12 cellular contexts compared by ENCODE assay signal in genomic region chr3:77815467-77815866, GRCh38.
A peak's percentile ranks its signal among the peaks of the same experiment; 100 is the strongest.
DNase-seq lines count a peak whose midpoint lies in the region; ATAC-seq and TF ChIP-seq lines count a peak whose summit lies in the region.
"Had no signal": no experiment of that assay in that cellular context is flagged by ENCODE, and none has a peak within 500 bp of the region (broad histone marks: within the 10 kb centered on the region; RNA-seq: fewer than 3 reads in every experiment).

No MANE protein-coding gene starts in this region.

- no peaks in the 10 kb centered on the region for H3K79me1 ChIP-seq in mesenchymal stem cell (replicated peaks; ENCODE audit: low read length, poor library complexity, severe bottlenecking)

- H4K91ac ChIP-seq in mesenchymal stem cell (ENCODE audit: low read length) = no peak overlapping the region

- H2AK5ac ChIP-seq in mesenchymal stem cell (ENCODE audit: low read length, severe bottlenecking) = no peak overlapping the region

- WGBS in esophagus squamous epithelium, 2 donors = 82 to 83% methylated on average over 2 of the region's 2 CpGs
- 94% methylated on average over 2 of the region's 2 CpGs for WGBS in mesenchymal stem cell

- no peak overlapping the region for H3K18ac ChIP-seq in mesenchymal stem cell (ENCODE audit: low read depth in 1 of 2, low read length in 2 of 2)

- H3K4me2 ChIP-seq in mesenchymal stem cell (ENCODE audit: low read length, poor library complexity, severe bottlenecking) = no peak overlapping the region

- ATAC-seq in GM21390 (IDR thresholded peaks at IDR 0.05; ENCODE audit: unreplicated experiment) = no peak
- no peak for ATAC-seq in GM21737 (IDR thresholded peaks at IDR 0.05; ENCODE audit: unreplicated experiment)
- ATAC-seq: T-cell had no signal

- H3K4ac ChIP-seq in mesenchymal stem cell (ENCODE audit: low read depth in 1 of 2, low read length in 2 of 2) = no peak overlapping the region

- no peak overlapping the region for H2BK5ac ChIP-seq in mesenchymal stem cell (ENCODE audit: low read depth, low read length, poor library complexity, severe bottlenecking)

- H3K27ac ChIP-seq in C4-2B (no peak overlapping the region), SK-N-MC (peak overlapping the region; percentile 99), esophagus squamous epithelium (no peak overlapping the region), mesenchymal stem cell (ENCODE audit: low read length, poor library complexity, severe bottlenecking) (no peak overlapping the region)
- H3K27ac ChIP-seq: uterus had no signal

- H2AFZ ChIP-seq in mesenchymal stem cell (ENCODE audit: low read depth, low read length) = no peak overlapping the region

- H3K9ac ChIP-seq in SK-N-MC (ENCODE audit: insufficient read length) (no peak overlapping the region), mesenchymal stem cell (ENCODE audit: low read length) (no peak overlapping the region)

- no peak overlapping the region for H2BK15ac ChIP-seq in mesenchymal stem cell (ENCODE audit: low read depth, poor library complexity, severe bottlenecking)

- peak; percentile 4 for DNase-seq in H7
- no peak for DNase-seq in SK-N-MC (ENCODE audit: low read depth, low spot score)
- peak; percentile 17 for DNase-seq in iPS DF 19.7 (ENCODE audit: low read depth, low spot score)
- no peak for DNase-seq in esophagus squamous epithelium (lab: John Stamatoyannopoulos, UW)
- no peak for DNase-seq in mesenchymal stem cell
- DNase-seq: effector CD8-positive, alpha-beta T cell; NCI-H226; T-cell; uterus had no signal

- no peak overlapping the region for H3K23ac ChIP-seq in mesenchymal stem cell (ENCODE audit: low read length in 2 of 2)

- H3K27me3 ChIP-seq in H7 (ENCODE audit: control insufficient read depth, insufficient read depth, low read length) (no peaks in the 10 kb centered on the region), esophagus squamous epithelium (no peaks in the 10 kb centered on the region), mesenchymal stem cell (ENCODE audit: control insufficient read depth in 1 of 2, insufficient read depth in 1 of 2, low read length in 2 of 2) (no peaks in the 10 kb centered on the region)
- H3K27me3 ChIP-seq: uterus had no signal

- TF ChIP-seq CTCF in C4-2B (conservative IDR thresholded peaks at IDR 0.05) (peak; percentile 46), esophagus squamous epithelium (IDR thresholded peaks at IDR 0.05) (peak in 2 of 6 experiments; percentile 14 to 27)

- H2BK12ac ChIP-seq in mesenchymal stem cell (ENCODE audit: low read length in 2 of 2) = no peak overlapping the region

- no peak overlapping the region for H3K14ac ChIP-seq in mesenchymal stem cell (ENCODE audit: low read length in 2 of 2)

- H4K8ac ChIP-seq in mesenchymal stem cell (ENCODE audit: low read length) = no peak overlapping the region

- no peak overlapping the region for H2BK120ac ChIP-seq in mesenchymal stem cell (ENCODE audit: low read depth, low read length)

- H3K36me3 ChIP-seq in H7 (replicated peaks; ENCODE audit: control insufficient read depth, insufficient read depth, low read length) (no peaks in the 10 kb centered on the region), SK-N-MC (ENCODE audit: insufficient read depth, low read length) (no peaks in the 10 kb centered on the region), esophagus squamous epithelium (no peaks in the 10 kb centered on the region), mesenchymal stem cell (ENCODE audit: control insufficient read depth in 1 of 2, insufficient read depth in 2 of 2, low read depth in 1 of 2, low read length in 2 of 2) (no peaks in the 10 kb centered on the region)
- H3K36me3 ChIP-seq: uterus had no signal

- intact Hi-C loops in esophagus squamous epithelium (cut with DNase I) = no loop called here

- H3K4me3 ChIP-seq in H7 (ENCODE audit: insufficient read depth, low read depth, low read length) = no peak overlapping the region
- no peak overlapping the region for H3K4me3 ChIP-seq in SK-N-MC
- H3K4me3 ChIP-seq in esophagus squamous epithelium = no peak overlapping the region
- no peak overlapping the region for H3K4me3 ChIP-seq in mesenchymal stem cell (ENCODE audit: insufficient read depth in 1 of 2, low read depth in 1 of 2, low read length in 2 of 2)
- H3K4me3 ChIP-seq: uterus had no signal

- no peak for TF ChIP-seq POLR2A in esophagus squamous epithelium (IDR thresholded peaks at IDR 0.05)

- H3K4me1 ChIP-seq in esophagus squamous epithelium = no peaks in the 10 kb centered on the region
- no peaks in the 10 kb centered on the region for H3K4me1 ChIP-seq in mesenchymal stem cell (ENCODE audit: control insufficient read depth, insufficient read depth, low read depth, low read length)
- H3K4me1 ChIP-seq: uterus had no signal

- H3K9me3 ChIP-seq in SK-N-MC (ENCODE audit: low read depth, low read length) (no peaks in the 10 kb centered on the region), esophagus squamous epithelium (no peaks in the 10 kb centered on the region), mesenchymal stem cell (ENCODE audit: control insufficient read depth, low read length) (no peaks in the 10 kb centered on the region)
- H3K9me3 ChIP-seq: uterus had no signal

Comparison
In these comparisons a context has a peak if more than half of its experiments do, and no peak if none do; other contexts are left out.
1. DNase-seq: peak in H7 (single experiment) and iPS DF 19.7 (single experiment); none in SK-N-MC (single experiment), esophagus squamous epithelium (single experiment) and mesenchymal stem cell (single experiment).